1 cellular context compared by ENCODE assay signal in the genomic region with DNA sequence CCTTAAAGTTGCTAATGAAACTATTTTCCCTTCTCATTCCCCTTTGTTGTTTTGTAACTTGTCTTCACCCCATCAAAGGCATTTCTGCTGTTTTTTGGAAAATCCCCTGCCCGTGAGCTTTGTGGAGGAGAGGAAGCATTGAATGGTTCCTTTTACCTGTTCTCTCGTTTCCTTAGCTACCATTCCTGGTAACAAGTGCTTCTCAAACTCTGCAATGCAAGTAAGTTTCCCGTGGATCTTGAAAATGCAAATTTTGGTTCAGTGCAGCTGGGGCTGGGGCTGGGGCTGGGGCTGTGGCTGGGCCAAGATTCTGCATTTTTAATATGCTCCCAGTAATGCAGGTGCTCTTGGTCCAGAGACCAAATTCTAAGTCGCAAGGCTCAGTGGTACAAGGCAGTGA.
TF ChIP-seq lines count a peak whose summit lies in the region.

No MANE protein-coding gene starts in this region.

TF ChIP-seq in H1, 55 proteins besides CTCF, POLR2A, EP300 and RAD21:
- TF ChIP-seq TEAD4 (IDR thresholded peaks at IDR 0.05; ENCODE audit: low read depth, low read length) (no peak), RXRA (IDR thresholded peaks at IDR 0.05; ENCODE audit: insufficient read depth, low read depth, low read length) (no peak), TBP (IDR thresholded peaks at IDR 0.05; ENCODE audit: low read depth, low read length) (no peak), KDM4A (IDR thresholded peaks at IDR 0.05; ENCODE audit: low read depth, low read length, severe bottlenecking) (no peak), BACH1 (IDR thresholded peaks at IDR 0.05; ENCODE audit: low read length) (no peak), SUZ12 (IDR thresholded peaks at IDR 0.05; ENCODE audit: low read length) (no peak), CTBP2 (IDR thresholded peaks at IDR 0.05; ENCODE audit: borderline replicate concordance, insufficient read depth, insufficient read length, low read length) (no peak), CREB1 (IDR thresholded peaks at IDR 0.05) (no peak), EGR1 (IDR thresholded peaks at IDR 0.05; ENCODE audit: borderline replicate concordance, low read depth, low read length) (no peak), GTF2F1 (IDR thresholded peaks at IDR 0.05; ENCODE audit: borderline replicate concordance, low read depth, low read length) (no peak), CEBPB (IDR thresholded peaks at IDR 0.05; ENCODE audit: low read depth, low read length) (no peak), POU5F1 (IDR thresholded peaks at IDR 0.05; ENCODE audit: low read depth, low read length) (no peak), KDM1A (IDR thresholded peaks at IDR 0.05; ENCODE audit: borderline replicate concordance, low read length) (no peak), TCF12 (IDR thresholded peaks at IDR 0.05; ENCODE audit: low read depth, low read length) (no peak)
- TF ChIP-seq, protein P1, sequence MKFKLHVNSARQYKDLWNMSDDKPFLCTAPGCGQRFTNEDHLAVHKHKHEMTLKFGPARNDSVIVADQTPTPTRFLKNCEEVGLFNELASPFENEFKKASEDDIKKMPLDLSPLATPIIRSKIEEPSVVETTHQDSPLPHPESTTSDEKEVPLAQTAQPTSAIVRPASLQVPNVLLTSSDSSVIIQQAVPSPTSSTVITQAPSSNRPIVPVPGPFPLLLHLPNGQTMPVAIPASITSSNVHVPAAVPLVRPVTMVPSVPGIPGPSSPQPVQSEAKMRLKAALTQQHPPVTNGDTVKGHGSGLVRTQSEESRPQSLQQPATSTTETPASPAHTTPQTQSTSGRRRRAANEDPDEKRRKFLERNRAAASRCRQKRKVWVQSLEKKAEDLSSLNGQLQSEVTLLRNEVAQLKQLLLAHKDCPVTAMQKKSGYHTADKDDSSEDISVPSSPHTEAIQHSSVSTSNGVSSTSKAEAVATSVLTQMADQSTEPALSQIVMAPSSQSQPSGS (IDR thresholded peaks at IDR 0.05; ENCODE audit: low read length) = no peak
